In the genomic region with DNA sequence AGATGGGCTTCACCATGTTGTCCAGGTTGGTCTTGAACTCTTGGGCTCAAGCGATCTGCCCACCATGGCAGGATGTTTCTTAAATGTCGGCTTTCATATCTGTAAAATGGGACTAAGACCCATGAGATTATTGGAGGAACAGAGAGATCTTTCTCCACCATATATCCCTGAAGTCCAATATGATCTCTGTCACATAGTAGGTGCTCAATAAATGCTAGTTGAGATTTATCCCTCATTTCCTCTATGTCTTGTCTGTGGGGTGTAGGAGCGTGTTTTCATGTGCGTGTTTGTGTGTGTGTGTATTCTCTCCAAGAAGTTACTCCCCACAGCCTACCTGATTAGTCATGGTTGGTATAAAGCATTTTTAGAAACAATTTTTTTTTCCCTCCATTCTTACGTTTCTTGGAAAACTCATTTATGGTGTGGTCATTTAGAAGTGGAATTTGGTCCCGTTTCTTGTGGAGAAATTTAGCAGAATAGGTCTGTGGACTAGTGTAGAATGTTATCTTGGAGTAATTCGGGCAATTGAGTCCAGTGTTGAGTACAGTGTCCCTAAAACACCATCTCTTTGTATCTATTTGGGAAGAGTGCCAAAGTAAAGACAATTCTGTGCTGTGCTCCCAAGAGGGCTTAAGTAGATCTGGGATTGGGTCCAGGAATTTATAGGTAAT, we compare ENCODE assay signal across 1 cellular context.
TF ChIP-seq lines count a peak whose summit lies in the region.

No MANE protein-coding gene starts in this region.

TF ChIP-seq in HEK293, 187 proteins besides CTCF, POLR2A, EP300 and RAD21 (continued from another document):
- TF ChIP-seq, protein P1, sequence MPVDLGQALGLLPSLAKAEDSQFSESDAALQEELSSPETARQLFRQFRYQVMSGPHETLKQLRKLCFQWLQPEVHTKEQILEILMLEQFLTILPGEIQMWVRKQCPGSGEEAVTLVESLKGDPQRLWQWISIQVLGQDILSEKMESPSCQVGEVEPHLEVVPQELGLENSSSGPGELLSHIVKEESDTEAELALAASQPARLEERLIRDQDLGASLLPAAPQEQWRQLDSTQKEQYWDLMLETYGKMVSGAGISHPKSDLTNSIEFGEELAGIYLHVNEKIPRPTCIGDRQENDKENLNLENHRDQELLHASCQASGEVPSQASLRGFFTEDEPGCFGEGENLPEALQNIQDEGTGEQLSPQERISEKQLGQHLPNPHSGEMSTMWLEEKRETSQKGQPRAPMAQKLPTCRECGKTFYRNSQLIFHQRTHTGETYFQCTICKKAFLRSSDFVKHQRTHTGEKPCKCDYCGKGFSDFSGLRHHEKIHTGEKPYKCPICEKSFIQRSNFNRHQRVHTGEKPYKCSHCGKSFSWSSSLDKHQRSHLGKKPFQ (tag by site-specific recombination; IDR thresholded peaks at IDR 0.05), result 0 out of 2 replicates have a peak, but pooled peaks have one; percentile 39
- TF ChIP-seq, protein P2, sequence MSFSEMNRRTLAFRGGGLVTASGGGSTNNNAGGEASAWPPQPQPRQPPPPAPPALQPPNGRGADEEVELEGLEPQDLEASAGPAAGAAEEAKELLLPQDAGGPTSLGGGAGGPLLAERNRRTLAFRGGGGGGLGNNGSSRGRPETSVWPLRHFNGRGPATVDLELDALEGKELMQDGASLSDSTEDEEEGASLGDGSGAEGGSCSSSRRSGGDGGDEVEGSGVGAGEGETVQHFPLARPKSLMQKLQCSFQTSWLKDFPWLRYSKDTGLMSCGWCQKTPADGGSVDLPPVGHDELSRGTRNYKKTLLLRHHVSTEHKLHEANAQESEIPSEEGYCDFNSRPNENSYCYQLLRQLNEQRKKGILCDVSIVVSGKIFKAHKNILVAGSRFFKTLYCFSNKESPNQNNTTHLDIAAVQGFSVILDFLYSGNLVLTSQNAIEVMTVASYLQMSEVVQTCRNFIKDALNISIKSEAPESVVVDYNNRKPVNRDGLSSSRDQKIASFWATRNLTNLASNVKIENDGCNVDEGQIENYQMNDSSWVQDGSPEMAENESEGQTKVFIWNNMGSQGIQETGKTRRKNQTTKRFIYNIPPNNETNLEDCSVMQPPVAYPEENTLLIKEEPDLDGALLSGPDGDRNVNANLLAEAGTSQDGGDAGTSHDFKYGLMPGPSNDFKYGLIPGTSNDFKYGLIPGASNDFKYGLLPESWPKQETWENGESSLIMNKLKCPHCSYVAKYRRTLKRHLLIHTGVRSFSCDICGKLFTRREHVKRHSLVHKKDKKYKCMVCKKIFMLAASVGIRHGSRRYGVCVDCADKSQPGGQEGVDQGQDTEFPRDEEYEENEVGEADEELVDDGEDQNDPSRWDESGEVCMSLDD (tag by site-specific recombination; IDR thresholded peaks at IDR 0.05), result no peak
- TF ChIP-seq ZNF791 (tag by site-specific recombination; IDR thresholded peaks at IDR 0.05), result no peak
- peak; percentile 74; the same call in 1 of the 2 replicates for TF ChIP-seq ZXDB (tag by site-specific recombination; IDR thresholded peaks at IDR 0.05)
- TF ChIP-seq ZNF785 (tag by site-specific recombination; IDR thresholded peaks at IDR 0.05), result no peak
- no peak for TF ChIP-seq ZNF214 (tag by site-specific recombination; IDR thresholded peaks at IDR 0.05; ENCODE audit: borderline replicate concordance)
- no peak for TF ChIP-seq ZNF544 (tag by site-specific recombination; IDR thresholded peaks at IDR 0.05)
- TF ChIP-seq FEZF1 (tag by site-specific recombination; IDR thresholded peaks at IDR 0.05), result peak; percentile 65
- TF ChIP-seq MZF1 (tag by site-specific recombination; IDR thresholded peaks at IDR 0.05; ENCODE audit: borderline replicate concordance), result peak; percentile 82; the same call in 1 of the 2 replicates
